Comparison of ENCODE assay signal across 8 cellular contexts in the genomic region with DNA sequence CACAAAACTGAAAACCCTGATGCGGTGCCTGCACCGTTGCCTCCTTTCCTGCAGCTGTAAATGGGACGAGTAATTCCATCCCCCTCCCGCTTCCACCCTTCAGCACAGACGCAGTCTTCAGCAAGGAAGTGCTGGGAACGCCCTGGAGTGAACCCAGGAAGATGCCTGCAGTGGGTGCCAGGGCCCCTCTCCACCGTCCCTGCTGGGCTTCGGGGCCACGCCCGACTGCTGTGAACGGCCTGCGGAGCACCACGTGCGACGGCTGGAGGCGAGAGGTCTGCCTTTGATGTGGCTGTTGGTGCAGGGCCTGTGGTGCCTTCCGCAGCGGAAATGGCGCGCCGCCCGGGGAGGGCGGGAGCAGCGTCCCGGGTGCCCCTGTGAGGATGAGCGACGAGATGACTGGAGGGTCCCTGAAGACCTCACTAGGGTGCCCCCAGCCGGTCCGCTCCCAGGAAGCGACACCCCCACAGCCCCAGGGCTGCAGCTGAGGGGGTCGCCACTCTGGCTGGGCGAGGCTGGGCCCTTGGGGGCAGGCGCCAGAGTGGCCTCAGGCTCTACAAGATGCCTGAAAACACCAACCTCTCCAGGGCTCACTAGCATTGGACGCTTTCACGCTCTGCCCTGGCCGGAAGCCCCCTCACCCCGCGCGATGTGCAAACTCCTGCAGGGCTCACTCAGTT. TPM values are rescaled to one million over a fixed set of nuclear protein-coding genes. Genes with fewer than 3 reads are reported as not detected.
A peak's percentile ranks its signal among the peaks of the same experiment; 100 is the strongest.
DNase-seq lines count a peak whose midpoint lies in the region; ATAC-seq, FAIRE-seq and TF ChIP-seq lines count a peak whose summit lies in the region.

No MANE protein-coding gene starts in this region.

- peak; percentile 55 for ATAC-seq in HG03457 (IDR thresholded peaks at IDR 0.05; ENCODE audit: unreplicated experiment)
- peak; percentile 81 to 84 for ATAC-seq in natural killer cell treated with Interleukin-12 subunit alpha and Interleukin-12 subunit beta and Interleukin-15 and Interleukin-18, amount 100 ng/mL, for 72 hours

- peak; percentile 91 for FAIRE-seq in GM19239 (lab: Jason Lieb, UNC)

- DNase-seq in BE2C (peak; percentile 93), GM19239 (ENCODE audit: insufficient read length, low spot score) (peak; percentile 92), NT2/D1 (ENCODE audit: low read depth, low spot score) (no peak), activated T-cell treated with anti-CD3 and anti-CD28 coated beads for 1 hour (ENCODE audit: low read depth) (peak; percentile 48)
- peak; percentile 85 for DNase-seq in natural killer cell treated with Interleukin-12 subunit alpha and Interleukin-12 subunit beta and Interleukin-15 and Interleukin-18, amount 100 ng/mL, for 72 hours (ENCODE audit: low spot score)

- H3K36me3 Mint-ChIP-seq in natural killer cell treated with Interleukin-12 subunit alpha and Interleukin-12 subunit beta and Interleukin-15 and Interleukin-18, amount 100 ng/mL, for 72 hours, result no peaks in the 10 kb centered on the region
- H3K36me3 Mint-ChIP-seq in stimulated activated naive CD8-positive, alpha-beta T cell treated with anti-CD3 and anti-CD28 coated beads, Interleukin-15, Interleukin-2, amounts not matched to agents 100 ng/mL and 50 ng/mL, for 24 hours (ENCODE audit: low read depth), result peaks cover 8% of the 10 kb centered on the region

- H3K27ac Mint-ChIP-seq in natural killer cell treated with Interleukin-12 subunit alpha and Interleukin-12 subunit beta and Interleukin-15 and Interleukin-18, amount 100 ng/mL, for 72 hours, result no peak overlapping the region
- peak overlapping the region; percentile 61 for H3K27ac Mint-ChIP-seq in stimulated activated naive CD8-positive, alpha-beta T cell treated with anti-CD3 and anti-CD28 coated beads, Interleukin-15, Interleukin-2, amounts not matched to agents 100 ng/mL and 50 ng/mL, for 24 hours

- no peak overlapping the region for H3K27ac ChIP-seq in esophagus (ENCODE audit: low read depth in 2 of 2, low read length in 1 of 2)

- H3K36me3 ChIP-seq in BE2C, result peaks cover 19% of the 10 kb centered on the region
- peaks cover 21% of the 10 kb centered on the region for H3K36me3 ChIP-seq in NT2/D1 (ENCODE audit: insufficient read depth, insufficient read length, low read length)
- peaks cover 0 to 5% of the 10 kb centered on the region in 2 donors for H3K36me3 ChIP-seq in esophagus (ENCODE audit: control insufficient read depth in 2 of 2, insufficient read depth in 2 of 2, low read length in 1 of 2)

- H3K9me3 Mint-ChIP-seq in natural killer cell treated with Interleukin-12 subunit alpha and Interleukin-12 subunit beta and Interleukin-15 and Interleukin-18, amount 100 ng/mL, for 72 hours, result no peaks in the 10 kb centered on the region
- H3K9me3 Mint-ChIP-seq in stimulated activated naive CD8-positive, alpha-beta T cell treated with anti-CD3 and anti-CD28 coated beads, Interleukin-15, Interleukin-2, amounts not matched to agents 100 ng/mL and 50 ng/mL, for 24 hours, result no peaks in the 10 kb centered on the region

- H3K9me3 ChIP-seq in BE2C, result no peaks in the 10 kb centered on the region
- no peaks in the 10 kb centered on the region for H3K9me3 ChIP-seq in NT2/D1 (ENCODE audit: insufficient read depth, low read length)
- H3K9me3 ChIP-seq in esophagus (ENCODE audit: control insufficient read depth in 2 of 2, insufficient read depth in 1 of 2, low read depth in 1 of 2, low read length in 1 of 2), result no peaks in the 10 kb centered on the region

- no peak for TF ChIP-seq CTCF in BE2C (IDR thresholded peaks at IDR 0.05; ENCODE audit: low read depth, low read length)

- peaks cover 24 to 33% of the 10 kb centered on the region in 2 donors for H3K4me1 Mint-ChIP-seq in natural killer cell treated with Interleukin-12 subunit alpha and Interleukin-12 subunit beta and Interleukin-15 and Interleukin-18, amount 100 ng/mL, for 72 hours (ENCODE audit: low read depth in 2 of 2)
- peaks cover 53% of the 10 kb centered on the region for H3K4me1 Mint-ChIP-seq in stimulated activated naive CD8-positive, alpha-beta T cell treated with anti-CD3 and anti-CD28 coated beads, Interleukin-15, Interleukin-2, amounts not matched to agents 100 ng/mL and 50 ng/mL, for 24 hours (ENCODE audit: low read depth)

- peak overlapping the region; percentile 41 for H3K4me3 ChIP-seq in BE2C (ENCODE audit: low read depth, low read length)
- H3K4me3 ChIP-seq in NT2/D1 (ENCODE audit: insufficient read length, low read depth), result peak overlapping the region; percentile 29
- H3K4me3 ChIP-seq in esophagus (ENCODE audit: low read depth in 1 of 2, low read length in 2 of 2), result peak overlapping the region; percentile 5 to 6

- WGBS in esophagus, 2 donors, result 0 to 1% methylated on average over 39 of the region's 39 CpGs

- H3K27me3 Mint-ChIP-seq in natural killer cell treated with Interleukin-12 subunit alpha and Interleukin-12 subunit beta and Interleukin-15 and Interleukin-18, amount 100 ng/mL, for 72 hours, result peaks cover 10 to 13% of the 10 kb centered on the region in 2 donors
- peaks cover 33% of the 10 kb centered on the region for H3K27me3 Mint-ChIP-seq in stimulated activated naive CD8-positive, alpha-beta T cell treated with anti-CD3 and anti-CD28 coated beads, Interleukin-15, Interleukin-2, amounts not matched to agents 100 ng/mL and 50 ng/mL, for 24 hours

- H3K9ac ChIP-seq in NT2/D1 (ENCODE audit: insufficient read length, low read depth), result peak overlapping the region; percentile 88

- no peaks in the 10 kb centered on the region for H3K27me3 ChIP-seq in BE2C
- H3K27me3 ChIP-seq in NT2/D1 (ENCODE audit: insufficient read depth, insufficient read length), result no peaks in the 10 kb centered on the region
- peaks cover 0 to 2% of the 10 kb centered on the region in 2 donors for H3K27me3 ChIP-seq in esophagus (ENCODE audit: control insufficient read depth in 1 of 2, insufficient read depth in 2 of 2, low read length in 2 of 2)

- peak overlapping the region; percentile 65 for H3K4me3 Mint-ChIP-seq in natural killer cell treated with Interleukin-12 subunit alpha and Interleukin-12 subunit beta and Interleukin-15 and Interleukin-18, amount 100 ng/mL, for 72 hours
- peak overlapping the region; percentile 60 for H3K4me3 Mint-ChIP-seq in stimulated activated naive CD8-positive, alpha-beta T cell treated with anti-CD3 and anti-CD28 coated beads, Interleukin-15, Interleukin-2, amounts not matched to agents 100 ng/mL and 50 ng/mL, for 24 hours

- H3K4me1 ChIP-seq in BE2C (peaks cover 20% of the 10 kb centered on the region), NT2/D1 (ENCODE audit: insufficient read depth, insufficient read length) (peaks cover 25% of the 10 kb centered on the region), esophagus (ENCODE audit: control insufficient read depth in 2 of 2, insufficient read depth in 2 of 2, low read length in 1 of 2) (peaks cover 10 to 17% of the 10 kb centered on the region in 2 donors)

RNA-seq across cellular contexts. Expression of a gene that starts 0.7 kb away (rescaled TPM):
- 35.3 TPM for polyA plus RNA-seq in BE2C (2012; ENCODE audit: insufficient read depth, insufficient read length, low read depth)
- polyA plus RNA-seq in esophagus, result 1 to 10 TPM; 1.3 to 3.3 TPM
- 10 to 100 TPM in 1 of 2 donors, 1 to 10 TPM in 1; 9.3 to 13.0 TPM for total RNA-seq in natural killer cell treated with Interleukin-12 subunit alpha and Interleukin-12 subunit beta and Interleukin-15 and Interleukin-18, amount 100 ng/mL, for 72 hours

RNA-seq across cellular contexts. Expression of a gene that starts 5.2 kb away (rescaled TPM):
- polyA plus RNA-seq in BE2C (2012; ENCODE audit: insufficient read depth, insufficient read length, low read depth), result 710 TPM
- polyA plus RNA-seq in esophagus, result 1 to 10 TPM in 1 of 2 donors, under 1 TPM in 1; 0.16 to 1.5 TPM
- total RNA-seq in natural killer cell treated with Interleukin-12 subunit alpha and Interleukin-12 subunit beta and Interleukin-15 and Interleukin-18, amount 100 ng/mL, for 72 hours, result 10 to 100 TPM in 1 of 2 donors, 1 to 10 TPM in 1; 9.6 to 10.9 TPM

RNA-seq across cellular contexts. Expression of a gene that starts 30.6 kb away (rescaled TPM):
- 249 TPM for polyA plus RNA-seq in BE2C (2012; ENCODE audit: insufficient read depth, insufficient read length, low read depth)
- 10 to 100 TPM; 47.0 to 47.2 TPM for polyA plus RNA-seq in esophagus
- total RNA-seq in natural killer cell treated with Interleukin-12 subunit alpha and Interleukin-12 subunit beta and Interleukin-15 and Interleukin-18, amount 100 ng/mL, for 72 hours, result 10 to 100 TPM; 44.2 to 55.5 TPM

RNA-seq across cellular contexts. Expression of a gene that starts 44.5 kb away (rescaled TPM):
- 410 TPM for polyA plus RNA-seq in BE2C (2012; ENCODE audit: insufficient read depth, insufficient read length, low read depth)
- polyA plus RNA-seq in esophagus, result 10 to 100 TPM; 76.3 to 83.2 TPM
- 100 to 1,000 TPM; 239 to 382 TPM for total RNA-seq in natural killer cell treated with Interleukin-12 subunit alpha and Interleukin-12 subunit beta and Interleukin-15 and Interleukin-18, amount 100 ng/mL, for 72 hours
